26 cellular contexts compared by ENCODE assay signal in genomic region chr17:20961551-20961950, GRCh38.
A peak's percentile ranks its signal among the peaks of the same experiment; 100 is the strongest.
DNase-seq lines count a peak whose midpoint lies in the region; ATAC-seq, FAIRE-seq and TF ChIP-seq lines count a peak whose summit lies in the region.
"Had no signal": no experiment of that assay in that cellular context is flagged by ENCODE, and none has a peak within 500 bp of the region (broad histone marks: within the 10 kb centered on the region; RNA-seq: fewer than 3 reads in every experiment).

No MANE protein-coding gene starts in this region.

- H3K79me2 ChIP-seq in keratinocyte (ENCODE audit: control insufficient read depth, insufficient read depth, low read length), result no peaks in the 10 kb centered on the region

- no peaks in the 10 kb centered on the region for H4K20me1 ChIP-seq in keratinocyte (ENCODE audit: control insufficient read depth, extremely low read depth, insufficient read depth, low read length)

- no peaks in the 10 kb centered on the region for H3K27me3 ChIP-seq in breast epithelium
- no peaks in the 10 kb centered on the region for H3K27me3 ChIP-seq in keratinocyte (ENCODE audit: control insufficient read depth, extremely low read depth, insufficient read depth, low read length)
- H3K27me3 ChIP-seq: body of pancreas, sigmoid colon had no signal

- H3K9me1 ChIP-seq in keratinocyte (ENCODE audit: control insufficient read depth, extremely low read depth, insufficient read depth, low read length), result no peaks in the 10 kb centered on the region

- no peak overlapping the region for H2AFZ ChIP-seq in keratinocyte (ENCODE audit: control insufficient read depth, low read length)

- dilution Hi-C loops in keratinocyte (cut with MboI; ENCODE audit: extremely low pct_ligation_motif_present, low sequenced_read_pairs), result no loop called here

- no peak for TF ChIP-seq POLR2A in breast epithelium (IDR thresholded peaks at IDR 0.05)

- H3K4me1 ChIP-seq in breast epithelium (no peaks in the 10 kb centered on the region), keratinocyte (ENCODE audit: control insufficient read depth, extremely low read depth, insufficient read depth, low read length) (peaks cover 23% of the 10 kb centered on the region)
- H3K4me1 ChIP-seq: prostate gland, sigmoid colon had no signal

- no peaks in the 10 kb centered on the region for H3K36me3 Mint-ChIP-seq in MCF 10A (ENCODE audit: insufficient read depth, unreplicated experiment)
- H3K36me3 Mint-ChIP-seq: activated CD8-positive, alpha-beta memory T cell treated with anti-CD3 and anti-CD28 coated beads, Interleukin-2, amount 10 ng/mL, durations not matched to agents 7 days and 5 days; naive B cell had no signal

- H3K36me3 ChIP-seq in breast epithelium (no peaks in the 10 kb centered on the region), keratinocyte (ENCODE audit: control insufficient read depth in 2 of 2, extremely low read depth in 1 of 2, insufficient read depth in 2 of 2, low read length in 2 of 2) (no peaks in the 10 kb centered on the region)
- H3K36me3 ChIP-seq: prostate gland, sigmoid colon had no signal

- peak overlapping the region; percentile 49 for H3K9ac ChIP-seq in keratinocyte (ENCODE audit: control insufficient read depth, extremely low read depth, insufficient read depth, low read length)

- CTCF ChIA-PET in MCF 10A (lab: Yijun Ruan, JAX), result interaction anchor here (1.0 kb wide), 1 partner anchor 17 kb away, joined by 3 read pairs; no protein-coding TSS in a partner anchor

- H3K4me3 ChIP-seq in breast epithelium (no peak overlapping the region), keratinocyte (ENCODE audit: control insufficient read depth in 2 of 3, extremely low read depth in 1 of 3, insufficient read depth in 2 of 3, low read depth in 1 of 3, low read length in 3 of 3) (peak overlapping the region in 2 of 3 experiments; percentile 18 to 31)
- H3K4me3 ChIP-seq: body of pancreas, prostate gland, sigmoid colon had no signal

- H3K4me2 ChIP-seq in keratinocyte (ENCODE audit: control insufficient read depth, extremely low read depth, insufficient read depth, low read depth, low read length), result peak overlapping the region; percentile 78

- intact Hi-C loops in MCF 10A (cut with micrococcal nuclease) (no loop called here), breast epithelium (cut with DNase I; ENCODE audit: low total_unique reads) (no loop called here)

- POLR2A ChIA-PET in MCF 10A (lab: Yijun Ruan, JAX), result interaction anchor here (0.9 kb wide), 1 partner anchor 32 kb away, joined by 3 read pairs; no protein-coding TSS in a partner anchor

- H3K9me3 ChIP-seq in breast epithelium (no peaks in the 10 kb centered on the region), keratinocyte (ENCODE audit: control insufficient read depth, low read depth, low read length) (no peaks in the 10 kb centered on the region)
- H3K9me3 ChIP-seq: body of pancreas, prostate gland, sigmoid colon had no signal

- no peaks in the 10 kb centered on the region for H3K9me3 Mint-ChIP-seq in MCF 10A (ENCODE audit: unreplicated experiment)
- H3K9me3 Mint-ChIP-seq: CD4-positive, alpha-beta T cell; naive B cell had no signal

- peak overlapping the region; percentile 51 for H3K4me3 Mint-ChIP-seq in MCF 10A (ENCODE audit: unreplicated experiment)
- H3K4me3 Mint-ChIP-seq: activated CD8-positive, alpha-beta memory T cell treated with anti-CD3 and anti-CD28 coated beads, Interleukin-2, amount 10 ng/mL, durations not matched to agents 7 days and 5 days; CD4-positive, alpha-beta T cell; naive B cell had no signal

- no peaks in the 10 kb centered on the region for H3K27me3 Mint-ChIP-seq in MCF 10A (ENCODE audit: insufficient read depth, unreplicated experiment)

- H3K4me1 Mint-ChIP-seq in MCF 10A (ENCODE audit: insufficient read depth, unreplicated experiment), result peaks cover 17% of the 10 kb centered on the region
- H3K4me1 Mint-ChIP-seq: activated CD8-positive, alpha-beta memory T cell treated with anti-CD3 and anti-CD28 coated beads, Interleukin-2, amount 10 ng/mL, durations not matched to agents 7 days and 5 days had no signal

- TF ChIP-seq CTCF in MCF 10A (IDR thresholded peaks at IDR 0.05; ENCODE audit: unreplicated experiment), result no peak
- TF ChIP-seq CTCF in breast epithelium (IDR thresholded peaks at IDR 0.05), result no peak
- TF ChIP-seq CTCF in keratinocyte (optimal IDR thresholded peaks at IDR 0.05 in 1 of 3, IDR thresholded peaks at IDR 0.05 in 1 of 3, conservative IDR thresholded peaks at IDR 0.05 in 1 of 3; ENCODE audit: extremely low read depth in 1 of 3, insufficient read depth in 2 of 3, low read length in 3 of 3), result no peak

- no TSS peak for BruUV-seq in MCF 10A (replicated peaks; lab: Mats Ljungman, UMichigan)

- peak; percentile 98 for FAIRE-seq in keratinocyte (lab: Jason Lieb, UNC)
- FAIRE-seq: urothelium cell line had no signal

- H3K27ac ChIP-seq in breast epithelium, result no peak overlapping the region
- H3K27ac ChIP-seq in keratinocyte (ENCODE audit: control insufficient read depth, insufficient read depth, low read length), result peak overlapping the region; percentile 81
- H3K27ac ChIP-seq: 22Rv1, body of pancreas, prostate gland, sigmoid colon had no signal

- ATAC-seq in GM18498 (IDR thresholded peaks at IDR 0.05; ENCODE audit: unreplicated experiment), result no peak
- ATAC-seq: activated CD8-positive, alpha-beta memory T cell treated with anti-CD3 and anti-CD28 coated beads, Interleukin-2, amount 10 ng/mL, durations not matched to agents 7 days and 5 days; body of pancreas; left lobe of liver had no signal

- DNase-seq in MCF 10A (ENCODE audit: unreplicated experiment), result peak; percentile 67
- no peak for DNase-seq in breast epithelium (ENCODE audit: low spot score in 2 of 2)
- DNase-seq in dedifferentiated amniotic fluid mesenchymal stem cell (ENCODE audit: extremely low spot score), result peak; percentile 45
- peak; percentile 85 for DNase-seq in keratinocyte (ENCODE audit: low read depth, low spot score)
- no peak for DNase-seq in NCI-H446 treated with DMSO at 0.1 percent for 48 hours (lab: John Stamatoyannopoulos, UW)
- DNase-seq in dermis blood vessel endothelial cell, result no peak
- no peak for DNase-seq in globus pallidus (ENCODE audit: low spot score)
- DNase-seq: activated CD8-positive, alpha-beta memory T cell treated with anti-CD3 and anti-CD28 coated beads, Interleukin-2, amount 10 ng/mL, durations not matched to agents 7 days and 5 days; activated T-cell treated with anti-CD3 and anti-CD28 coated beads, Interleukin-2, amount 50 U/mL, for 48 hours; AML-193; body of pancreas; CD4-positive, alpha-beta T cell; effector CD8-positive, alpha-beta T cell; HCEC 1CT; KG1; naive B cell; NCI-H1436 treated with DMSO at 0.1 percent for 48 hours; NCI-H2107; OCI-M1; sigmoid colon; stimulated activated naive CD4-positive, alpha-beta T cell treated with Interleukin-2 at 50 U/mL for 16 hours had no signal

- peak overlapping the region; percentile 30 for H3K27ac Mint-ChIP-seq in MCF 10A (ENCODE audit: low read depth, unreplicated experiment)
- H3K27ac Mint-ChIP-seq: activated CD8-positive, alpha-beta memory T cell treated with anti-CD3 and anti-CD28 coated beads, Interleukin-2, amount 10 ng/mL, durations not matched to agents 7 days and 5 days; CD4-positive, alpha-beta T cell; naive B cell had no signal

Comparison
In these comparisons a context has a peak if more than half of its experiments do, and no peak if none do; other contexts are left out.
1. DNase-seq: peak in MCF 10A (single experiment), dedifferentiated amniotic fluid mesenchymal stem cell (single experiment) and keratinocyte (single experiment); none in breast epithelium (0 of 2), NCI-H446 treated with DMSO at 0.1 percent for 48 hours (single experiment), dermis blood vessel endothelial cell (single experiment) and globus pallidus (single experiment).
2. H3K4me3 ChIP-seq: peak in keratinocyte (2 of 3); none in breast epithelium (0 of 3).